Comparison of ENCODE assay signal across 18 cellular contexts in the genomic region with DNA sequence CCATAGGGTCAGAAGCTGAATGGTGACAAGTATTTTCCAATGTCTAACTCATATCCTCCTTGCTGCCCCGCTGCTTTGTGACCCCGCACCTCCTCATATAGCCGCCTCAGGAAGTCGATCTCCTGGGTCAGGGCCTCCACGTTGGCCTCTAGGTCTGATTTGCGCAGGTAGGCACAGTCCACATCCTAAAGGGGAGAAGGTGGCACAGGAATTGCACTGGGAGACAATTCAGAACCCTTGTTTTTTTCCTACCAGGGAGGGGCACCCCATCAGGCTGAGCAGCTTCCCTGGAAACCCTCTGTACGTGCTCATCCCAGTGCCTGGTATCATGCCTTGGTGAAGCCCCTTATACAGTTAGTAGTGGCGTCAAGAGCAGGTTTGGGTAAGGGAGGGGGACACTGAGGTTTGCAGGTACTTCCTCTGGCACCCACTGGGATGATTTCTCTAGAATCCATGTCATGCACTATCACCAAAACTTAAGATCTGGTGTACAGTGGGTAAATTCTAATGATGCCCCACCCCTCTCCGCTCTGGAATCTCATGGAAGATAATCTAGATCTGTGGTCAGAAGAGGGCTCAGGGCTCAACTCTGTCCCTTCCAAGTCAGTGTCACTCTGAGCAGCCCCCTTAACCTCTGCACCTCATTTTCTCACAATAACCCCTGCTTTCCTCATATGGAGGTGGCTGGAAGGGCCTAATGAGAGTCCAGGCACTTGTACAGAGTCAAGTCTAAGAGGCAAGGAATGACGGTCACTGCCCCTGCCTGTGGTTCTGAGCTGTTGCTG. TPM values are rescaled to one million over a fixed set of nuclear protein-coding genes. Genes with fewer than 3 reads are reported as not detected.
DNase-seq lines count a peak whose midpoint lies in the region; FAIRE-seq and TF ChIP-seq lines count a peak whose summit lies in the region.
"Had no signal": no experiment of that assay in that cellular context is flagged by ENCODE, and none has a peak within 500 bp of the region (broad histone marks: within the 10 kb centered on the region; RNA-seq: fewer than 3 reads in every experiment).

No MANE protein-coding gene starts in this region.

- H3K27me3 ChIP-seq in PC-9 (ENCODE audit: insufficient read depth, low read depth) (no peaks in the 10 kb centered on the region), spleen (replicated peaks in 1 of 7) (peaks cover 0 to 91% (median 36%) of the 10 kb centered on the region in 7 donors)

- peaks cover 11% of the 10 kb centered on the region; the same call in 1 of the 2 replicates for H4K20me1 ChIP-seq in PC-9 (ENCODE audit: insufficient read depth)

- POLR2A ChIA-PET in PC-9 (lab: Charles Lee; ENCODE audit: unreplicated experiment), result interaction anchor here (0.5 to 1.0 kb wide), 3 partner anchors 24 to 106 kb away, joined by 3 to 18 read pairs (median 3); no protein-coding TSS in a partner anchor

- 0 out of 2 replicates have a peak, but pooled peaks cover 4% of the 10 kb centered on the region for H3K4me1 ChIP-seq in PC-9 (replicated peaks; ENCODE audit: insufficient read depth)
- H3K4me1 ChIP-seq in kidney (ENCODE audit: control insufficient read depth in 1 of 2, insufficient read depth in 1 of 2, low read depth in 1 of 2, low read length in 2 of 2), result peaks cover 9 to 11% of the 10 kb centered on the region in 2 donors
- H3K4me1 ChIP-seq in spleen, result peaks cover 0 to 21% (median 11%) of the 10 kb centered on the region in 6 donors
- H3K4me1 ChIP-seq: BE2C had no signal

- no peak overlapping the region for H3K9ac ChIP-seq in kidney (ENCODE audit: low read length in 2 of 2)

- H3F3A ChIP-seq in PC-9 (ENCODE audit: insufficient read depth, low read depth), result peaks cover 61% of the 10 kb centered on the region

- 79 to 88% (median 87%) methylated on average over 10 of the region's 10 CpGs for WGBS in spleen, 5 donors

- peak overlapping the region; percentile 30 for H3K27ac Mint-ChIP-seq in activated naive CD4-positive, alpha-beta T cell treated with anti-CD3 and anti-CD28 coated beads, Interleukin-2, amount 50 U/mL, for 24 hours
- H3K27ac Mint-ChIP-seq: CD4-positive, CD25-positive, alpha-beta regulatory T cell had no signal

- no peaks in the 10 kb centered on the region for H3K79me2 ChIP-seq in PC-9 (ENCODE audit: low read depth)

- TF ChIP-seq CTCF in PC-9 (conservative IDR thresholded peaks at IDR 0.05) (no peak), kidney (IDR thresholded peaks at IDR 0.05; ENCODE audit: borderline replicate concordance, extremely low read depth, insufficient read depth) (no peak), spleen (IDR thresholded peaks at IDR 0.05 in 8 of 11, conservative IDR thresholded peaks at IDR 0.05 in 3 of 11) (no peak)

- no peak for TF ChIP-seq POLR2A in spleen (IDR thresholded peaks at IDR 0.05)

- H3K27ac ChIP-seq in PC-9 (0 out of 2 replicates have a peak overlapping the region, but pooled peaks have one; percentile 24), kidney (ENCODE audit: low read depth in 2 of 2, low read length in 2 of 2) (no peak overlapping the region), spleen (no peak overlapping the region)

- H3K36me3 Mint-ChIP-seq in activated naive CD4-positive, alpha-beta T cell treated with anti-CD3 and anti-CD28 coated beads, Interleukin-2, amount 50 U/mL, for 24 hours, result peaks cover 4% of the 10 kb centered on the region

- DNase-seq in activated naive CD4-positive, alpha-beta T cell treated with Interleukin-2 at 50 U/mL for 16 hours, result no peak
- DNase-seq in PC-9, result peak in 1 of 2 experiments; percentile 22
- peak; percentile 20 for DNase-seq in kidney
- peak; percentile 29 for DNase-seq in spleen
- no peak for DNase-seq in activated CD4-positive, alpha-beta T cell treated with anti-CD3 and anti-CD28 coated beads, Interleukin-2, amount 50 U/mL, for 1 hour
- no peak for DNase-seq in NCI-H1092 treated with DMSO at 0.1 percent for 48 hours (lab: John Stamatoyannopoulos, UW)
- no peak for DNase-seq in GM19239 (ENCODE audit: insufficient read length, low spot score)
- DNase-seq: 8988T; BE2C; CD4-positive, CD25-positive, alpha-beta regulatory T cell; COR-L47; GDM1; NCI-H1105 treated with DMSO at 0.1 percent for 48 hours; NCI-H1694; NCI-H2081 treated with DMSO at 0.1 percent for 48 hours; SIG-M5 had no signal

- no peak for FAIRE-seq in kidney (lab: Jason Lieb, UNC)
- no peak for FAIRE-seq in GM19239 (lab: Jason Lieb, UNC)
- FAIRE-seq: H1 had no signal

- no peak overlapping the region for H3K4me2 ChIP-seq in PC-9

- intact Hi-C loops in PC-9 (cut with micrococcal nuclease; ENCODE audit: unreplicated experiment), result loop anchor here (1.0 kb wide), 1 partner anchor 73 kb away; no protein-coding TSS in a partner anchor
- intact Hi-C loops in kidney (cut with DNase I), result no loop called here
- intact Hi-C loops in spleen (cut with DNase I; ENCODE audit: low total_unique reads), result no loop called here

- no peaks in the 10 kb centered on the region for H3K9me2 ChIP-seq in PC-9 (ENCODE audit: insufficient read depth)

- no peak overlapping the region for H3K4me3 ChIP-seq in PC-9
- H3K4me3 ChIP-seq in kidney (ENCODE audit: low read length in 2 of 2), result no peak overlapping the region
- no peak overlapping the region for H3K4me3 ChIP-seq in spleen

- H3K4me1 Mint-ChIP-seq in activated naive CD4-positive, alpha-beta T cell treated with anti-CD3 and anti-CD28 coated beads, Interleukin-2, amount 50 U/mL, for 24 hours, result peaks cover 19% of the 10 kb centered on the region

- peaks cover 31% of the 10 kb centered on the region for H3K27me3 Mint-ChIP-seq in activated naive CD4-positive, alpha-beta T cell treated with anti-CD3 and anti-CD28 coated beads, Interleukin-2, amount 50 U/mL, for 24 hours

- no peak overlapping the region for H3K4me3 Mint-ChIP-seq in activated naive CD4-positive, alpha-beta T cell treated with anti-CD3 and anti-CD28 coated beads, Interleukin-2, amount 50 U/mL, for 24 hours
- H3K4me3 Mint-ChIP-seq: CD4-positive, CD25-positive, alpha-beta regulatory T cell had no signal

- no peak overlapping the region for H2AFZ ChIP-seq in PC-9

- H3K36me3 ChIP-seq in PC-9 (ENCODE audit: low read depth) (no peaks in the 10 kb centered on the region; the same call in 1 of the 2 replicates), kidney (ENCODE audit: control insufficient read depth in 1 of 2, insufficient read depth in 2 of 2, low read length in 2 of 2) (no peaks in the 10 kb centered on the region), spleen (no peaks in the 10 kb centered on the region)
- H3K36me3 ChIP-seq: BE2C had no signal

- no peaks in the 10 kb centered on the region for H3K9me3 Mint-ChIP-seq in activated naive CD4-positive, alpha-beta T cell treated with anti-CD3 and anti-CD28 coated beads, Interleukin-2, amount 50 U/mL, for 24 hours

- H3K9me3 ChIP-seq in PC-9 (ENCODE audit: insufficient read depth, low read depth) (no peaks in the 10 kb centered on the region), kidney (ENCODE audit: control insufficient read depth in 1 of 2, low read length in 2 of 2) (no peaks in the 10 kb centered on the region), spleen (no peaks in the 10 kb centered on the region)
- H3K9me3 ChIP-seq: BE2C had no signal

- no TSS peak for BruUV-seq in PC-9 (replicated peaks; lab: Mats Ljungman, UMichigan)

- CTCF ChIA-PET in PC-9 (lab: Charles Lee), result interaction anchor here (0.6 kb wide), 1 partner anchor 15 kb away, joined by 3 read pairs; no protein-coding TSS in a partner anchor

RNA-seq across cellular contexts. Expression of a gene that starts 20.1 kb away (rescaled TPM):
- total RNA-seq in PC-9 (2021) (2.7 and 5.7 TPM in 2 replicates), kidney (1.3 TPM), spleen (under 1 TPM in 2 of 7 donors, not detected in 5; 0.17 to 0.26 TPM)
- polyA plus RNA-seq in kidney (ENCODE audit: insufficient read depth, low read depth, low replicate concordance) (not detected), spleen (under 1 TPM in 2 of 3 donors, not detected in 1; 0.08 to 0.09 TPM)
- total RNA-seq: CD4-positive, CD25-positive, alpha-beta regulatory T cell; H1 had no signal

RNA-seq across cellular contexts. Expression of a gene that starts 21.3 kb away (rescaled TPM):
- total RNA-seq in PC-9 (2021), result 3,783 and 4,555 TPM in 2 replicates
- total RNA-seq in kidney, result 1,490 TPM
- 173 TPM for polyA plus RNA-seq in kidney (ENCODE audit: insufficient read depth, low read depth, low replicate concordance)
- 1 to 10 TPM in 1 of 7 donors, under 1 TPM in 3, not detected in 3; 0.73 to 1.5 (median 0.83) TPM for total RNA-seq in spleen
- polyA plus RNA-seq in spleen, result 1 to 10 TPM; 1.2 to 1.9 (median 1.6) TPM
- total RNA-seq: CD4-positive, CD25-positive, alpha-beta regulatory T cell had no signal

RNA-seq across cellular contexts. Expression of a gene that starts 37.0 kb away (rescaled TPM):
- total RNA-seq in PC-9 (2021) (2.5 and 4.3 TPM in 2 replicates), kidney (not detected), spleen (not detected)
- polyA plus RNA-seq in kidney (ENCODE audit: insufficient read depth, low read depth, low replicate concordance) (not detected), spleen (under 1 TPM in 2 of 3 donors, not detected in 1; 0.05 to 0.37 TPM)
- total RNA-seq: CD4-positive, CD25-positive, alpha-beta regulatory T cell; H1 had no signal
- polyA plus RNA-seq: CD4-positive, CD25-positive, alpha-beta regulatory T cell; H1 had no signal

Comparison
In these comparisons a context has a peak if more than half of its experiments do, and no peak if none do; other contexts are left out.
1. DNase-seq: peak in kidney (single experiment) and spleen (single experiment); none in activated naive CD4-positive, alpha-beta T cell treated with Interleukin-2 at 50 U/mL for 16 hours (single experiment), activated CD4-positive, alpha-beta T cell treated with anti-CD3 and anti-CD28 coated beads, Interleukin-2, amount 50 U/mL, for 1 hour (single experiment), NCI-H1092 treated with DMSO at 0.1 percent for 48 hours (single experiment) and GM19239 (single experiment).
2. RNA of a gene that starts 21.3 kb away (total RNA-seq): 3,783 to 4,555 TPM in PC-9 and 1,490 TPM in kidney (single experiment); 0.73 to 1.5 TPM in spleen; every median in the first group is over 100 times any median in the second.